In genomic region chr6:40509716-40510260, GRCh38 we compare ENCODE assay signal across 16 cellular contexts.
"Had no signal": no experiment of that assay in that cellular context is flagged by ENCODE, and none has a peak within 500 bp of the region (broad histone marks: within the 10 kb centered on the region; RNA-seq: fewer than 3 reads in every experiment).

No MANE protein-coding gene starts in this region.

- H3K9me3 ChIP-seq: mucosa of descending colon, right atrium auricular region, tibial artery had no signal

- H3K4me2 ChIP-seq: hepatocyte, neural progenitor cell had no signal

- H3K27ac Mint-ChIP-seq: endodermal cell; naive thymus-derived CD8-positive, alpha-beta T cell; neural progenitor cell had no signal

- DNase-seq: central memory CD4-positive, alpha-beta T cell; effector CD4-positive, alpha-beta T cell; endodermal cell; erythroblast; foreskin keratinocyte; kidney glomerular epithelial cell; mucosa of descending colon; small intestine; stimulated activated CD4-positive, alpha-beta T cell treated with anti-CD3 and anti-CD28 coated beads, Interleukin-12 subunit alpha, Interleukin-12 subunit beta, amount 100 ng/mL, for 4 hours; stimulated activated naive CD4-positive, alpha-beta T cell treated with Interleukin-2 at 50 U/mL for 16 hours; tibial artery had no signal

- H3K4me3 ChIP-seq: coronary artery, hepatocyte, mucosa of descending colon, neural progenitor cell, right atrium auricular region, tibial artery had no signal

- H3K4me1 ChIP-seq: foreskin keratinocyte had no signal

- H2AFZ ChIP-seq: hepatocyte, neural progenitor cell had no signal

- H3K36me3 ChIP-seq: neural progenitor cell, right atrium auricular region, tibial artery had no signal

- H3K9me3 Mint-ChIP-seq: endodermal cell; naive thymus-derived CD8-positive, alpha-beta T cell; neural progenitor cell had no signal

- H3K27me3 ChIP-seq: hepatocyte, neural progenitor cell, right atrium auricular region, tibial artery had no signal

- H3K36me3 Mint-ChIP-seq: naive thymus-derived CD8-positive, alpha-beta T cell; neural progenitor cell had no signal

- H3K79me2 ChIP-seq: hepatocyte had no signal

- H3K4me1 Mint-ChIP-seq: naive thymus-derived CD8-positive, alpha-beta T cell had no signal

- H3K9ac ChIP-seq: neural progenitor cell had no signal

- H3K4me3 Mint-ChIP-seq: endodermal cell; naive thymus-derived CD8-positive, alpha-beta T cell; neural progenitor cell had no signal

- H3K27ac ChIP-seq: coronary artery, foreskin keratinocyte, hepatocyte, neural progenitor cell, right atrium auricular region, tibial artery had no signal
